In the genomic region with DNA sequence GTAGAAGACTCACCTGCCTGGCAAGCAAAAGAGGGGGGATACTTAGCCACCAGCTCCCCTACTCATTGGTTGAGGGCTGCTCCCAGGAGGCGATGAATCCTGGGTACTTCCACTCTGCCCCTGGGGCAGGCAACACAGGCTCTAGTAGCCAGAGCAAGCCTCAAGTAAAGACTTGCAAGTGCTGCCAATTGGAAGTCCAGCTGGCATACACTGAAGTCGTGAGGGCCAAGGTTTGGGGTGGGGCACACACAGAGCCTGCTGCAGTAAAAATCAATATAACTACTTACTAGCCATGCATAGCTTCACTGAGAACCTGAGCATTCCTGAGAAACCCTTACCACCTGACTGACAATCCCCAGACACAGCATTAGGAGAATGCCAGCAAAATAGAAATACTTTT, we compare ENCODE assay signal across 28 cellular contexts.
"Had no signal": no experiment of that assay in that cellular context is flagged by ENCODE, and none has a peak within 500 bp of the region (broad histone marks: within the 10 kb centered on the region; RNA-seq: fewer than 3 reads in every experiment).

No MANE protein-coding gene starts in this region.

- H3K4me3 ChIP-seq: hepatocyte, right lobe of liver, skin epidermis had no signal

- H3K36me3 Mint-ChIP-seq: activated naive CD8-positive, alpha-beta T cell treated with anti-CD3 and anti-CD28 coated beads for 36 hours; immature natural killer cell; stimulated activated memory B cell treated with anti-CD40 and anti-IgM and Interleukin-4, amounts not matched to agents 10 μg/mL and 1 μg/mL and 100 μg/mL, for 72 hours; type B pancreatic cell; WTC11 had no signal

- FAIRE-seq: bronchial epithelial cell, TTC549 had no signal

- H3K4me2 ChIP-seq: hepatocyte had no signal

- H3K9me3 ChIP-seq: neutrophil, right lobe of liver had no signal

- H3K27me3 Mint-ChIP-seq: activated CD4-positive, alpha-beta T cell treated with anti-CD3 and anti-CD28 coated beads for 36 hours; activated naive CD8-positive, alpha-beta T cell treated with anti-CD3 and anti-CD28 coated beads for 36 hours; stimulated activated memory B cell treated with anti-CD40 and anti-IgM and Interleukin-4, amounts not matched to agents 10 μg/mL and 1 μg/mL and 100 μg/mL, for 72 hours had no signal

- H3K4me1 ChIP-seq: parathyroid adenoma, right lobe of liver had no signal

- DNase-seq: activated CD4-positive, alpha-beta T cell treated with anti-CD3 and anti-CD28 coated beads for 36 hours; activated CD4-positive, alpha-beta T cell treated with anti-CD3 and anti-CD28 coated beads, Interleukin-2, amount 50 U/mL, for 4 hours; activated naive CD4-positive, alpha-beta T cell treated with Interleukin-2 at 50 U/mL for 16 hours; activated naive CD8-positive, alpha-beta T cell treated with anti-CD3 and anti-CD28 coated beads for 36 hours; activated T-cell treated with anti-CD3 and anti-CD28 coated beads, Interleukin-2, amount 50 U/mL, for 48 hours; cortex of kidney; effector CD4-positive, alpha-beta T cell; erythroblast; foreskin melanocyte; glutamatergic neuron; immature natural killer cell; kidney glomerular epithelial cell; left ventricle myocardium superior; mammary epithelial cell; midbrain; stimulated activated CD4-positive, alpha-beta T cell treated with anti-CD3 and anti-CD28 coated beads, Interleukin-15, amount 100 ng/mL, for 24 hours; T-helper 1 cell had no signal

- H3K9me3 Mint-ChIP-seq: activated naive CD8-positive, alpha-beta T cell treated with anti-CD3 and anti-CD28 coated beads for 36 hours; immature natural killer cell; nephron; stimulated activated memory B cell treated with anti-CD40 and anti-IgM and Interleukin-4, amounts not matched to agents 10 μg/mL and 1 μg/mL and 100 μg/mL, for 72 hours; type B pancreatic cell; WTC11 had no signal

- H3K4me3 Mint-ChIP-seq: activated CD4-positive, alpha-beta T cell treated with anti-CD3 and anti-CD28 coated beads for 36 hours; activated naive CD8-positive, alpha-beta T cell treated with anti-CD3 and anti-CD28 coated beads for 36 hours; immature natural killer cell; nephron; stimulated activated memory B cell treated with anti-CD40 and anti-IgM and Interleukin-4, amounts not matched to agents 10 μg/mL and 1 μg/mL and 100 μg/mL, for 72 hours; type B pancreatic cell; WTC11 had no signal

- H3K9ac ChIP-seq: parathyroid adenoma had no signal

- H3K79me2 ChIP-seq: hepatocyte, parathyroid adenoma had no signal

- H3K36me3 ChIP-seq: neutrophil had no signal

- H2AFZ ChIP-seq: hepatocyte, parathyroid adenoma had no signal

- H3K27me3 ChIP-seq: hepatocyte, neutrophil, right lobe of liver had no signal

- H3K4me1 Mint-ChIP-seq: activated CD4-positive, alpha-beta T cell treated with anti-CD3 and anti-CD28 coated beads for 36 hours; activated naive CD8-positive, alpha-beta T cell treated with anti-CD3 and anti-CD28 coated beads for 36 hours had no signal

- H3K27ac ChIP-seq: hepatocyte, neutrophil, parathyroid adenoma, right lobe of liver, skin epidermis had no signal

- H3K27ac Mint-ChIP-seq: activated CD4-positive, alpha-beta T cell treated with anti-CD3 and anti-CD28 coated beads for 36 hours; activated naive CD8-positive, alpha-beta T cell treated with anti-CD3 and anti-CD28 coated beads for 36 hours; immature natural killer cell; nephron; stimulated activated memory B cell treated with anti-CD40 and anti-IgM and Interleukin-4, amounts not matched to agents 10 μg/mL and 1 μg/mL and 100 μg/mL, for 72 hours; type B pancreatic cell; WTC11 had no signal

- ATAC-seq: activated CD4-positive, alpha-beta T cell treated with anti-CD3 and anti-CD28 coated beads for 36 hours; left ventricle myocardium superior; stimulated activated memory B cell treated with anti-CD40 and anti-IgM and Interleukin-4, amounts not matched to agents 10 μg/mL and 1 μg/mL and 100 μg/mL, for 72 hours; WTC11 had no signal
